8 cellular contexts compared by ENCODE assay signal in the genomic region with DNA sequence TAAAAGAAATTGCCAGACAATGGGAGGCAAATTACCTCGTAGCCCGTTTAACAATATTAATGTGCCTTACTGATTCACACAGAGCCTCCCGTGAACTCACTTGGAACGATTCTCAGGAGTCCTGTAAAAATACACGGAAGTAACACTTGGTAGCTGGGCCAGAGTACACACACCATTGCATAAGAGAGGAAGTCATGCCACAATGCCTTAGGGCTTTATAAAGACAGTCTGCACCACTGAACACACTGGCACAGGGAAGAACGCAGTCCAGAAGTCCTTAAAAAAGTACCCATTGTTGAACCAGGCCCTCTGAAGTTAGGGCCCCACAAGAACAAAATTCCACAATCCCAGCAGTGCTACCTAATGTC. TPM values are rescaled to one million over a fixed set of nuclear protein-coding genes. Genes with fewer than 3 reads are reported as not detected.
DNase-seq lines count a peak whose midpoint lies in the region; ATAC-seq and TF ChIP-seq lines count a peak whose summit lies in the region.

No MANE protein-coding gene starts in this region.

- ATAC-seq in HG03103 (IDR thresholded peaks at IDR 0.05; ENCODE audit: low read depth, unreplicated experiment) (peak; percentile 35), heart left ventricle (peak; percentile 76 to 93 (median 88)), GM21528 (IDR thresholded peaks at IDR 0.05; ENCODE audit: low FRiP score, unreplicated experiment) (no peak)

- H3K4me3 ChIP-seq in heart left ventricle (no peak overlapping the region), SJCRH30 (no peak overlapping the region)

- peaks cover 0 to 46% (median 25%) of the 10 kb centered on the region in 12 donors for H3K4me1 ChIP-seq in heart left ventricle
- H3K4me1 ChIP-seq in SJCRH30, result 0 out of 2 replicates have a peak, but pooled peaks cover 2% of the 10 kb centered on the region

- 23 to 39% (median 38%) methylated on average over 6 of the region's 6 CpGs for WGBS in heart left ventricle, 4 donors

- H3K27me3 ChIP-seq in heart left ventricle (no peaks in the 10 kb centered on the region), SJCRH30 (no peaks in the 10 kb centered on the region; the same call in none of the 2 replicates)

- no peaks in the 10 kb centered on the region for H3K9me3 ChIP-seq in heart left ventricle
- no peaks in the 10 kb centered on the region for H3K9me3 ChIP-seq in SJCRH30 (replicated peaks)

- H3K27ac ChIP-seq in heart left ventricle, result peak overlapping the region in 10 of 12 donors; percentile 8 to 54 (median 31)
- no peak overlapping the region for H3K27ac ChIP-seq in SJCRH30

- H3K36me3 ChIP-seq in heart left ventricle (no peaks in the 10 kb centered on the region), SJCRH30 (no peaks in the 10 kb centered on the region)

- peak; percentile 21 for TF ChIP-seq POLR2A in GM15510 (IDR thresholded peaks at IDR 0.05; ENCODE audit: borderline replicate concordance, extremely low read depth, insufficient read length)
- no peak for TF ChIP-seq POLR2A in heart left ventricle (IDR thresholded peaks at IDR 0.05)

- DNase-seq in SIG-M5 treated with dmso at 0.1 percent for 504 hours (lab: John Stamatoyannopoulos, UW; ENCODE audit: unreplicated experiment) (peak; percentile 92), heart left ventricle (peak in 1 of 5 donors; percentile 45), stromal cell of bone marrow (ENCODE audit: low read depth) (peak; percentile 81), SHP77 (lab: John Stamatoyannopoulos, UW) (no peak), SJCRH30 (no peak)

- intact Hi-C loops in heart left ventricle (cut with DNase I), result loop anchor here in 2 of 10 donors (5.0 to 10.0 kb wide), 2 partner anchors 101 to 109 kb away; no protein-coding TSS in a partner anchor

- TF ChIP-seq CTCF in heart left ventricle (IDR thresholded peaks at IDR 0.05), result no peak

RNA-seq across cellular contexts. Expression of gene SLC2A9, which starts 15.1 kb away (rescaled TPM):
- 10 to 100 TPM in 1 of 9 donors, 1 to 10 TPM in 8; 1.6 to 15.1 (median 5.9) TPM for total RNA-seq in heart left ventricle
- 1 to 10 TPM; 2.1 to 3.1 TPM for polyA plus RNA-seq in heart left ventricle
- total RNA-seq in SJCRH30 (2014; rRNA removed; shearing (Covaris generic)), result 0.08 TPM in 1 of 2 replicates, not detected in the other

Comparison
In these comparisons a context has a peak if more than half of its experiments do, and no peak if none do; other contexts are left out.
1. DNase-seq: peak in SIG-M5 treated with dmso at 0.1 percent for 504 hours (single experiment) and stromal cell of bone marrow (single experiment); none in SHP77 (0 of 2) and SJCRH30 (0 of 2).